In the genomic region with DNA sequence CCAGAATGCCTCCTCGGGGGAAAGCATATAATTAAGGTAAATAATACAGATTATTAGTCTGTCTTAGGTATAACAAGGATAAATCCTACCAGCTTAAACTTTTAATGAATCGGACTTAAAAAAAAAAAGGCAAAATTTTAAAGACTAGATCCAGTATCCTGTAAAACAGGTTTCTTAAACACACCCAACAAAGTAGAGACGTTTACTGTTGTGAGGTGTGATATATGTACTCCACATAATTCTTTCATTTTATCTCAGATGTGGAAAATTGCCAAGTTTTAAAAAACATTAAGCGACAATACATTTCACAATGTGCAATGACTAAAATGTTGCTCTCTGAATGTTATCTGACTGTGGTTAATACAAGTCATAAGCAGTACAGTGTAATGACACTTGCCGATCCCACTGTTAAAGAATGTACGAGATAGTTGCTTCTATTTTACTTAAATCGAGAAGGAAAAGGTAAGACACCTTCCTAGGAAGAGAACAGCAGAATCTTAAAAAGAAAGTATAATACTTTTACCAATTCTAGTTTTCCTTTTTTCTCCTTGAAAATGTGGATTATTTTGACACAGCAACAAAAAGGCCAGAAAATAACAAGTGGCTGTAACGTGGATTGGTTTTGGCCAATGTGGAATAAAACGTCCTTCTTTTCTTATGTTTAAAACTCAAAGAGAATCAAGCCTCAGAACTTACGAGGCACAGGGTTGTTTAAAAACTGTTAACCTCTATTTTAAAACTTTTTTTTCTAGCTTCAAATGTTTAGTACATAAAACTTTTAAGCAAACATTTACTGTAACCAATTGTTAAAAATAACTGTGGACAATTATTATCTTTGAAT, we compare ENCODE assay signal across 24 cellular contexts. TPM values are rescaled to one million over a fixed set of nuclear protein-coding genes. Genes with fewer than 3 reads are reported as not detected.
DNase-seq lines count a peak whose midpoint lies in the region; ATAC-seq, FAIRE-seq and TF ChIP-seq lines count a peak whose summit lies in the region.
"Had no signal": no experiment of that assay in that cellular context is flagged by ENCODE, and none has a peak within 500 bp of the region (broad histone marks: within the 10 kb centered on the region; RNA-seq: fewer than 3 reads in every experiment).

No MANE protein-coding gene starts in this region.

- CTCF ChIA-PET in A549 (lab: Yijun Ruan, JAX) = interaction anchor here (1.1 to 2.1 kb wide), 3 partner anchors 9 to 23 kb away, joined by 3 to 6 read pairs (median 3); no protein-coding TSS in a partner anchor
- CTCF ChIA-PET in WTC11 (lab: Charles Lee) = no interaction called here

- peaks cover 45% of the 10 kb centered on the region for H3K36me3 Mint-ChIP-seq in WTC11

- TF ChIP-seq CTCF in A549 (IDR thresholded peaks at IDR 0.05) (no peak), epithelial cell of esophagus (IDR thresholded peaks at IDR 0.05; ENCODE audit: insufficient read depth, low read depth, low read length, missing control alignments) (no peak), WTC11 (IDR thresholded peaks at IDR 0.05) (no peak)

- H3K27me3 Mint-ChIP-seq in WTC11 (ENCODE audit: low read depth) = no peaks in the 10 kb centered on the region
- H3K27me3 Mint-ChIP-seq: IgD-negative memory B cell had no signal

- H3K27ac ChIP-seq in A549 = no peak overlapping the region
- H3K27ac ChIP-seq: BLaER1 treated with 17β-estradiol and CSF1 and Interleukin-3, amounts not matched to agents 10 nM and 100 nM; neutrophil; psoas muscle; upper lobe of right lung had no signal

- 85% methylated on average over 10 of the region's 10 CpGs for WGBS in A549 (ENCODE audit: missing lambda C conversion rate)

- H3K27ac Mint-ChIP-seq in WTC11 = no peak overlapping the region
- H3K27ac Mint-ChIP-seq: IgD-negative memory B cell; T-helper 2 cell treated with Interferon-gamma antibody and Interleukin-4, amounts not matched to agents 5 μg/mL and 100 μg/mL, for 36 hours had no signal

- H3K9me3 ChIP-seq in A549 (no peaks in the 10 kb centered on the region), mucosa of stomach (ENCODE audit: control insufficient read depth, low read length) (no peaks in the 10 kb centered on the region), MG63 (no peaks in the 10 kb centered on the region)
- H3K9me3 ChIP-seq: BLaER1 treated with 17β-estradiol and CSF1 and Interleukin-3, amounts not matched to agents 10 nM and 100 nM; esophagus squamous epithelium; neutrophil; psoas muscle; upper lobe of right lung had no signal

- no peak overlapping the region for H3K4me3 ChIP-seq in A549
- no peak overlapping the region for H3K4me3 ChIP-seq in epithelial cell of esophagus (ENCODE audit: low read length)
- no peak overlapping the region for H3K4me3 ChIP-seq in mucosa of stomach (ENCODE audit: low read length)
- H3K4me3 ChIP-seq in MG63 = no peak overlapping the region
- H3K4me3 ChIP-seq: BLaER1 treated with 17β-estradiol and CSF1 and Interleukin-3, amounts not matched to agents 10 nM and 100 nM; esophagus squamous epithelium; lung; psoas muscle; upper lobe of right lung had no signal

- no peaks in the 10 kb centered on the region for H3K4me1 Mint-ChIP-seq in WTC11

- H3K9ac ChIP-seq in mucosa of stomach (ENCODE audit: low read length) = peak overlapping the region; percentile 18
- H3K9ac ChIP-seq: BLaER1 treated with 17β-estradiol and CSF1 and Interleukin-3, amounts not matched to agents 10 nM and 100 nM had no signal

- DNase-seq in A549 (ENCODE audit: low read depth in 1 of 2, low spot score in 1 of 2) (no peak), RCC 7860 (ENCODE audit: low spot score) (no peak), epithelial cell of esophagus (ENCODE audit: low read depth) (peak; percentile 54), Ammon's horn (ENCODE audit: low spot score) (no peak), GM03348 (ENCODE audit: low spot score) (no peak), WTC11 (ENCODE audit: low spot score) (no peak), MG63 (no peak)
- DNase-seq: activated CD8-positive, alpha-beta memory T cell treated with anti-CD3 and anti-CD28 coated beads, Interleukin-2, amount 50 U/mL, for 4 hours; activated effector memory CD4-positive, alpha-beta T cell treated with Interleukin-2 at 50 U/mL for 16 hours; effector memory CD4-positive, alpha-beta T cell; esophagus squamous epithelium; NCI-H1105; NCI-H1930; NCI-H2227 treated with DMSO at 0.1 percent for 48 hours; NCI-H774; psoas muscle; upper lobe of right lung had no signal

- POLR2A ChIA-PET in A549 (lab: Yijun Ruan, JAX) (no interaction called here), WTC11 (lab: Charles Lee) (no interaction called here)

- ATAC-seq in A549 = no peak
- no peak for ATAC-seq in WTC11
- ATAC-seq: psoas muscle, SK-N-SH treated with all-trans-retinoic acid at 6 μM for 48 hours, upper lobe of right lung had no signal

- H3K9me3 Mint-ChIP-seq in WTC11 = no peaks in the 10 kb centered on the region
- H3K9me3 Mint-ChIP-seq: IgD-negative memory B cell; T-helper 2 cell treated with Interferon-gamma antibody and Interleukin-4, amounts not matched to agents 5 μg/mL and 100 μg/mL, for 36 hours had no signal

- no peak for TF ChIP-seq RAD21 in A549 (conservative IDR thresholded peaks at IDR 0.05 in 1 of 2, IDR thresholded peaks at IDR 0.05 in 1 of 2)

- H3K36me3 ChIP-seq in mucosa of stomach (ENCODE audit: control insufficient read depth, insufficient read depth, low read length) = no peaks in the 10 kb centered on the region
- peaks cover 23% of the 10 kb centered on the region for H3K36me3 ChIP-seq in MG63

- FAIRE-seq in A549 (lab: Jason Lieb, UNC) (peak; percentile 32), RCC 7860 (lab: Jason Lieb, UNC) (peak; percentile 29)

- no peak overlapping the region for H3K4me2 ChIP-seq in A549

- H3K4me1 ChIP-seq in A549 = no peaks in the 10 kb centered on the region
- H3K4me1 ChIP-seq in mucosa of stomach (ENCODE audit: control insufficient read depth, insufficient read depth, low read length) = peaks cover 5% of the 10 kb centered on the region
- H3K4me1 ChIP-seq: psoas muscle, upper lobe of right lung had no signal

- no peak overlapping the region for H3K4me3 Mint-ChIP-seq in WTC11
- H3K4me3 Mint-ChIP-seq: T-helper 2 cell treated with Interferon-gamma antibody and Interleukin-4, amounts not matched to agents 5 μg/mL and 100 μg/mL, for 36 hours had no signal

- no peak for TF ChIP-seq EP300 in A549 (IDR thresholded peaks at IDR 0.05)

- H3K27me3 ChIP-seq in mucosa of stomach (ENCODE audit: control insufficient read depth, insufficient read depth, low read length) = no peaks in the 10 kb centered on the region
- no peaks in the 10 kb centered on the region for H3K27me3 ChIP-seq in MG63
- H3K27me3 ChIP-seq: BLaER1 treated with 17β-estradiol and CSF1 and Interleukin-3, amounts not matched to agents 10 nM and 100 nM; esophagus squamous epithelium; neutrophil; upper lobe of right lung had no signal

- TF ChIP-seq POLR2A in A549 (IDR thresholded peaks at IDR 0.05; ENCODE audit: low read length) = no peak

TF ChIP-seq in A549, 52 proteins besides CTCF, POLR2A, EP300 and RAD21 (continues in another document):
- TF ChIP-seq CBX8 (IDR thresholded peaks at IDR 0.05) (no peak), ZSCAN20 (CRISPR knock-in tag; IDR thresholded peaks at IDR 0.05) (no peak), KDM5A (IDR thresholded peaks at IDR 0.05) (no peak), RFX5 (IDR thresholded peaks at IDR 0.05) (no peak), RARB (CRISPR knock-in tag; IDR thresholded peaks at IDR 0.05) (no peak), MAFK (IDR thresholded peaks at IDR 0.05; ENCODE audit: partially characterized antibody) (no peak), HOXB5 (CRISPR knock-in tag; IDR thresholded peaks at IDR 0.05) (no peak), JUNB (IDR thresholded peaks at IDR 0.05) (no peak)
- TF ChIP-seq, protein P1, sequence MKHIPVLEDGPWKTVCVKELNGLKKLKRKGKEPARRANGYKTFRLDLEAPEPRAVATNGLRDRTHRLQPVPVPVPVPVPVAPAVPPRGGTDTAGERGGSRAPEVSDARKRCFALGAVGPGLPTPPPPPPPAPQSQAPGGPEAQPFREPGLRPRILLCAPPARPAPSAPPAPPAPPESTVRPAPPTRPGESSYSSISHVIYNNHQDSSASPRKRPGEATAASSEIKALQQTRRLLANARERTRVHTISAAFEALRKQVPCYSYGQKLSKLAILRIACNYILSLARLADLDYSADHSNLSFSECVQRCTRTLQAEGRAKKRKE (CRISPR knock-in tag; IDR thresholded peaks at IDR 0.05; ENCODE audit: low read depth) = no peak

TF ChIP-seq in WTC11, 78 proteins besides CTCF, POLR2A, EP300 and RAD21 (continues in another document):
- TF ChIP-seq, protein P2, sequence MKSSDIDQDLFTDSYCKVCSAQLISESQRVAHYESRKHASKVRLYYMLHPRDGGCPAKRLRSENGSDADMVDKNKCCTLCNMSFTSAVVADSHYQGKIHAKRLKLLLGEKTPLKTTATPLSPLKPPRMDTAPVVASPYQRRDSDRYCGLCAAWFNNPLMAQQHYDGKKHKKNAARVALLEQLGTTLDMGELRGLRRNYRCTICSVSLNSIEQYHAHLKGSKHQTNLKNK (CRISPR knock-in tag; IDR thresholded peaks at IDR 0.05) = no peak
- TF ChIP-seq CREB1 (CRISPR knock-in tag; IDR thresholded peaks at IDR 0.05) (no peak), PRRX2 (CRISPR knock-in tag; IDR thresholded peaks at IDR 0.05) (no peak), FOXP4 (CRISPR knock-in tag; IDR thresholded peaks at IDR 0.05) (no peak), NR2C2 (CRISPR knock-in tag; IDR thresholded peaks at IDR 0.05) (no peak), IRF2 (CRISPR knock-in tag; IDR thresholded peaks at IDR 0.05; ENCODE audit: borderline replicate concordance, low read depth) (no peak)

RNA-seq across cellular contexts. Expression of gene TP53BP2, which starts 51.5 kb away (rescaled TPM):
- polyA plus RNA-seq in A549 (2011; rRNA removed) = 33.0 and 33.5 TPM in 2 replicates
- polyA plus RNA-seq in A549 (2012; cell fraction: cytosol; rRNA removed) = 8.6 and 10.6 TPM in 2 replicates
- polyA plus RNA-seq in A549 (2012; cell fraction: nucleus; rRNA removed) = 9.4 and 12.5 TPM in 2 replicates
- 14.0 to 14.4 TPM (median 14.3 TPM) in 3 replicates for polyA plus RNA-seq in A549 (2017; fragmentation: RNase III; extraction: RNeasy Plus Mini Kit Qiagen cat#74134 plus additional on column Dnase treatment)
- polyA minus RNA-seq in A549 (2011; rRNA and poly(A)+ RNA removed) = 61.5 and 62.0 TPM in 2 replicates
- 39.3 to 42.7 TPM (median 41.4 TPM) in 3 replicates for total RNA-seq in WTC11 (2021)
- total RNA-seq in MG63 (2014; rRNA removed; shearing (Covaris generic); ENCODE audit: low replicate concordance) = 9.8 and 22.3 TPM in 2 replicates
